ENCODE assay signal across 8 cellular contexts in the genomic region with DNA sequence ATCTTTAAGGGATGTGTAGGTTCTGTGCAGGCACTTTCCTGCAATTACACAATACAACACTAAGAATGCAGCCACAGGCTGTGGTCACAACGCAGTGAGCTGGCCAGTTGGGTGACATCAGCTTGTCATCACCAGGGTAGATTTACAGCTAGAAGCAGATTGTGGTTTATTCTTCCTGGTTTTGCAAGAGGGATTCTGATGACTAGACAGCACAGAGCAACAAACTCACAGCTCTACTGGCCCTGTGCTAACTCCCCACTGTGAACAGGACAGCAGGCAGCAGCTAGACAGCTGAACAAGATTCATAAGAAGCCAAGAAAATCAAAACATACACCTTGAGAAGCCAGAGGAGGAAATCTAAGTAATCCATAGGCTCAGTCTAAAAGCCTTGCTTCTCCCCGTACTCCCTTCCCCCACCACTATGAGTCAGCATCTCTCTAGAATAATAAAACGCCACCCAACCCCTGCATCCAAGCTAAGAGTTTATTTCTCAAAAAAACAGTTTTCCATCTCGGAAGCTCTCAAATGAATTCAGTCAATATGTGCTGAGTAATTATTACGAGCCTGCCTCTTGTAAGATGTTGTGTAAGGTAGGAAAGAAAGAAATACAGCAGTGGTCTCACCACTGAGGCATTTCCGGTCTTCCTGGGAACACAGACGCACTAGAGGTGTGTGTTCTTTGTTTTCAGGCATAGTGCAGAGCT.
DNase-seq lines count a peak whose midpoint lies in the region; ATAC-seq and TF ChIP-seq lines count a peak whose summit lies in the region.

No MANE protein-coding gene starts in this region.

- peak overlapping the region; percentile 98 for H3K9ac ChIP-seq in mammary epithelial cell (ENCODE audit: insufficient read depth, low read length)

- H3K9me3 ChIP-seq in Panc1 (ENCODE audit: control insufficient read depth, insufficient read depth, low read depth, low read length) (no peaks in the 10 kb centered on the region), mammary epithelial cell (replicated peaks; ENCODE audit: insufficient read depth, low read length) (no peaks in the 10 kb centered on the region)

- no peak overlapping the region for H2AFZ ChIP-seq in mammary epithelial cell (ENCODE audit: low read depth, low read length)

- peaks cover 15 to 32% of the 10 kb centered on the region in 2 donors for H3K36me3 Mint-ChIP-seq in activated naive CD4-positive, alpha-beta T cell treated with anti-CD3 and anti-CD28 coated beads, Interleukin-2, amount 50 U/mL, for 72 hours

- POLR2A ChIA-PET in Panc1 (lab: Charles Lee), result interaction anchor here (0.6 kb wide), 2 partner anchors 88 to 368 kb away, joined by 3 to 6 read pairs; no protein-coding TSS in a partner anchor

- H3K27ac ChIP-seq in Panc1 (ENCODE audit: low read length) (peak overlapping the region; percentile 1; the same call in 1 of the 2 replicates), mammary epithelial cell (ENCODE audit: insufficient read depth, low read depth, low read length) (peak overlapping the region; percentile 100)

- ATAC-seq in activated naive CD4-positive, alpha-beta T cell treated with anti-CD3 and anti-CD28 coated beads, Interleukin-2, amount 50 U/mL, for 72 hours, result peak; percentile 97
- ATAC-seq in HG03045 (IDR thresholded peaks at IDR 0.05; ENCODE audit: unreplicated experiment) (peak; percentile 63), Panc1 (peak; percentile 92)

- H3K4me1 ChIP-seq in Panc1 (ENCODE audit: control insufficient read depth, insufficient read depth, low read length) (peaks cover 8% of the 10 kb centered on the region), mammary epithelial cell (ENCODE audit: insufficient read depth, low read length) (peaks cover 38% of the 10 kb centered on the region)

- H3K79me2 ChIP-seq in mammary epithelial cell (ENCODE audit: insufficient read depth, low read length), result peaks cover 5% of the 10 kb centered on the region

- H3K36me3 ChIP-seq in Panc1 (ENCODE audit: control insufficient read depth, insufficient read depth, low read length), result no peaks in the 10 kb centered on the region
- peaks cover 5% of the 10 kb centered on the region for H3K36me3 ChIP-seq in mammary epithelial cell (ENCODE audit: insufficient read depth, low read length)

- H4K20me1 ChIP-seq in mammary epithelial cell (ENCODE audit: insufficient read depth, low read length), result no peaks in the 10 kb centered on the region

- no peaks in the 10 kb centered on the region for H3K9me3 Mint-ChIP-seq in activated naive CD4-positive, alpha-beta T cell treated with anti-CD3 and anti-CD28 coated beads, Interleukin-2, amount 50 U/mL, for 72 hours

- in situ Hi-C loops in Panc1 (cut with HindIII; ENCODE audit: low pct_unique_long_range_greater_than_20kb, low sequenced_read_pairs) (no loop called here), mammary epithelial cell (cut with MboI; ENCODE audit: low sequenced_read_pairs in 2 of 2) (loop anchor here in 1 of 2 donors (25.0 kb wide), 1 partner anchor 476 kb away; a partner anchor contains a TSS)

- dilution Hi-C loops in mammary epithelial cell (cut with HindIII; ENCODE audit: low sequenced_read_pairs), result no loop called here

- H3K27me3 ChIP-seq in Panc1 (ENCODE audit: control insufficient read depth, insufficient read depth, low read length) (no peaks in the 10 kb centered on the region), mammary epithelial cell (ENCODE audit: insufficient read depth, low read length) (no peaks in the 10 kb centered on the region)

- H3K4me3 ChIP-seq in Panc1 (ENCODE audit: low read depth in 2 of 2, low read length in 2 of 2) (peak overlapping the region in 1 of 2 experiments; percentile 34; a peak in 2 of 4 replicates), mammary epithelial cell (replicated peaks in 1 of 3; ENCODE audit: insufficient read depth in 1 of 3, low read depth in 2 of 3, low read length in 3 of 3) (peak overlapping the region in 2 of 3 experiments; percentile 2 to 37)

- BruUV-seq in Panc1 (replicated peaks; lab: Mats Ljungman, UMichigan), result no TSS peak
- TSS peak; percentile 85 for BruUV-seq in mammary epithelial cell (replicated peaks; lab: Mats Ljungman, UMichigan)

- no peak for TF ChIP-seq CTCF in Panc1 (IDR thresholded peaks at IDR 0.05)
- no peak for TF ChIP-seq CTCF in mammary epithelial cell (conservative IDR thresholded peaks at IDR 0.05 in 1 of 2, IDR thresholded peaks at IDR 0.05 in 1 of 2; ENCODE audit: extremely low read depth in 1 of 2, insufficient read depth in 1 of 2, low read depth in 1 of 2, low read length in 2 of 2)

- intact Hi-C loops in Panc1 (cut with micrococcal nuclease; ENCODE audit: unreplicated experiment), result no loop called here
- intact Hi-C loops in mammary epithelial cell (cut with micrococcal nuclease), result loop anchor here (1.0 to 10.0 kb wide), 7 partner anchors 22 to 478 kb away; a partner anchor contains a TSS

- H3K4me2 ChIP-seq in mammary epithelial cell (ENCODE audit: insufficient read depth, low read depth, low read length), result peak overlapping the region; percentile 81

- peak in 1 of 2 donors; percentile 25 for DNase-seq in activated naive CD4-positive, alpha-beta T cell treated with anti-CD3 and anti-CD28 coated beads, Interleukin-2, amount 50 U/mL, for 72 hours (ENCODE audit: low spot score in 2 of 2)
- no peak for DNase-seq in activated naive CD4-positive, alpha-beta T cell (lab: John Stamatoyannopoulos, UW)
- DNase-seq in Panc1 (ENCODE audit: low read depth, low spot score) (peak; percentile 97), mammary epithelial cell (peak; percentile 99), islet precursor cell (peak; percentile 99), HUDEP-2 (lab: John Stamatoyannopoulos, UW; ENCODE audit: unreplicated experiment in 76 of 76) (no peak)
- peak; percentile 3 to 22 for DNase-seq in stimulated activated CD8-positive, alpha-beta memory T cell treated with anti-CD3 and anti-CD28 coated beads, Interleukin-2, amount 100 ng/mL, for 48 hours (ENCODE audit: low read depth in 2 of 2)

- CTCF ChIA-PET in Panc1 (lab: Charles Lee), result no interaction called here
- CTCF ChIA-PET in mammary epithelial cell (lab: Charles Lee; ENCODE audit: low non-redundant PET), result no interaction called here

- H3K27ac Mint-ChIP-seq in activated naive CD4-positive, alpha-beta T cell treated with anti-CD3 and anti-CD28 coated beads, Interleukin-2, amount 50 U/mL, for 72 hours, result peak overlapping the region in 1 of 2 donors; percentile 66

- WGBS in mammary epithelial cell (ENCODE audit: low coverage, missing lambda C conversion rate), result 0% methylated on average over 7 of the region's 7 CpGs

Comparison
In these comparisons a context has a peak if more than half of its experiments do, and no peak if none do; other contexts are left out.
1. DNase-seq: peak in Panc1 (single experiment), mammary epithelial cell (single experiment), islet precursor cell (single experiment) and stimulated activated CD8-positive, alpha-beta memory T cell treated with anti-CD3 and anti-CD28 coated beads, Interleukin-2, amount 100 ng/mL, for 48 hours (2 of 2); none in activated naive CD4-positive, alpha-beta T cell (0 of 4) and HUDEP-2 (0 of 76).
2. Peak in every context shown above with its lines, with median percentiles within 50 percentile points of each other: ATAC-seq.